Comparison of ENCODE assay signal across 8 cellular contexts in the genomic region with DNA sequence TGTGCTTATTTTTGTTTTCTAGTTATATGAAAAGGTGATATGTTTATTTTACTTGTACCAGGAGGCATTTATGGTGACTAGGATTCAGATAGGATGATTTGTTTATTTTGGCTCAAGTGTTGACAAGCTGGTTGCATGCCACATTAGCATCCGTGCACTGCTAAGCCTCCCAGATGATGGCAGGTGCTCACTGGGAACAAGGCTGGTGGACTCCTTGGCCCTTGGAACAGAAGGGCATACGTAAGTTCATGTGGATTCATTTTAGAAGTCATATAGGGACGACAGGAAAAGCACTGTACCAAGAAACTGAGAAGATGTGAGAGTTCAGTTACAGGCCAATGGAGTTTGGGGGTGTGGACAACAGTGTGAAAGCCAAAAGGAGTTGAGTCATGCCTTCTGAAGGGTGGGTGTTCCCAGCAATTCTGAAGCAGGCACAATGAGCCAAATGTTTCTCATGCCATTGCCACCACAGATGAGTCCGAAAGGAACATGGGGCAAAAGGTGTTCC.
DNase-seq lines count a peak whose midpoint lies in the region; ATAC-seq and TF ChIP-seq lines count a peak whose summit lies in the region.

No MANE protein-coding gene starts in this region.

- peak overlapping the region; percentile 61 for H3K27ac ChIP-seq in ACC112 (ENCODE audit: low read depth, low read length)
- no peak overlapping the region for H3K27ac ChIP-seq in endodermal cell (ENCODE audit: low read depth, low read length)
- no peak overlapping the region for H3K27ac ChIP-seq in gastrocnemius medialis

- no peak overlapping the region for H3K4me3 Mint-ChIP-seq in endodermal cell

- DNase-seq in NCI-H460 (ENCODE audit: extremely low read depth, low read depth) (peak; percentile 36), endodermal cell (no peak), gastrocnemius medialis (peak in 1 of 2 donors; percentile 33), cerebellar cortex (ENCODE audit: low spot score) (no peak), GM13977 (ENCODE audit: low spot score) (no peak)
- DNase-seq in stimulated activated CD8-positive, alpha-beta memory T cell treated with anti-CD3 and anti-CD28 coated beads, Interleukin-4, amount 100 ng/mL, for 48 hours: no peak

- H3K9ac ChIP-seq in endodermal cell (ENCODE audit: extremely low read depth, low read length, poor library complexity, severe bottlenecking): no peak overlapping the region

- H2AFZ ChIP-seq in ACC112 (ENCODE audit: low read length, unreplicated experiment): peak overlapping the region; percentile 33

- intact Hi-C loops in gastrocnemius medialis (cut with DNase I; ENCODE audit: low total_unique reads): no loop called here

- peak overlapping the region; percentile 2 for H3K27ac Mint-ChIP-seq in endodermal cell

- no peaks in the 10 kb centered on the region for H3K79me2 ChIP-seq in ACC112 (ENCODE audit: control insufficient read depth, insufficient read depth, low read length, unreplicated experiment)

- WGBS in endodermal cell (ENCODE audit: insufficient coverage in 1 of 2, insufficient read length in 1 of 2), 2 experiments: 85 to 88% methylated on average over 3 to 4 of the region's 4 CpGs

- no peak for TF ChIP-seq POLR2A in gastrocnemius medialis (IDR thresholded peaks at IDR 0.05)

- H3K27me3 ChIP-seq in ACC112 (ENCODE audit: insufficient read depth, low read length): no peaks in the 10 kb centered on the region
- H3K27me3 ChIP-seq in endodermal cell (ENCODE audit: control insufficient read depth, insufficient read depth, low read length, poor library complexity, severe bottlenecking): no peaks in the 10 kb centered on the region
- H3K27me3 ChIP-seq in gastrocnemius medialis: no peaks in the 10 kb centered on the region

- in situ Hi-C loops in gastrocnemius medialis (cut with MboI; ENCODE audit: low sequenced_read_pairs in 4 of 4): no loop called here
- in situ Hi-C loops in GM13977 (cut with MboI; ENCODE audit: low pct_unique_long_range_greater_than_20kb, low sequenced_read_pairs, unreplicated experiment): no loop called here

- H3K9me3 ChIP-seq in endodermal cell (ENCODE audit: control insufficient read depth, low read length): no peaks in the 10 kb centered on the region
- no peaks in the 10 kb centered on the region for H3K9me3 ChIP-seq in gastrocnemius medialis

- no peaks in the 10 kb centered on the region for H3K36me3 ChIP-seq in ACC112 (ENCODE audit: insufficient read depth, low read length)
- no peaks in the 10 kb centered on the region for H3K36me3 ChIP-seq in endodermal cell (ENCODE audit: control insufficient read depth, insufficient read depth, low read length)
- H3K36me3 ChIP-seq in gastrocnemius medialis: no peaks in the 10 kb centered on the region

- H3K27me3 Mint-ChIP-seq in endodermal cell (ENCODE audit: insufficient read depth): no peaks in the 10 kb centered on the region

- TF ChIP-seq CTCF in endodermal cell (conservative IDR thresholded peaks at IDR 0.05) (no peak), gastrocnemius medialis (IDR thresholded peaks at IDR 0.05 in 4 of 5, conservative IDR thresholded peaks at IDR 0.05 in 1 of 5) (no peak), GM13977 (IDR thresholded peaks at IDR 0.05; ENCODE audit: extremely low read depth, insufficient read depth, missing control alignments) (no peak)

- H3K4me1 ChIP-seq in ACC112 (ENCODE audit: control insufficient read depth, insufficient read depth, low read length, unreplicated experiment) (peaks cover 44% of the 10 kb centered on the region), endodermal cell (ENCODE audit: control insufficient read depth, insufficient read depth, low read length) (peaks cover 3% of the 10 kb centered on the region), gastrocnemius medialis (peaks cover 12 to 21% of the 10 kb centered on the region in 2 donors)

- H3K4me3 ChIP-seq in ACC112 (ENCODE audit: low read depth, low read length): peak overlapping the region; percentile 54
- no peak overlapping the region for H3K4me3 ChIP-seq in endodermal cell (ENCODE audit: low read length)
- no peak overlapping the region for H3K4me3 ChIP-seq in gastrocnemius medialis

- ATAC-seq in GM21447 (IDR thresholded peaks at IDR 0.05; ENCODE audit: unreplicated experiment) (peak; percentile 84), gastrocnemius medialis (peak; percentile 75 to 83)

- peaks cover 3% of the 10 kb centered on the region for H3K36me3 Mint-ChIP-seq in endodermal cell (ENCODE audit: low read depth)

- H3K4me1 Mint-ChIP-seq in endodermal cell: peaks cover 21% of the 10 kb centered on the region

- H3K9me3 Mint-ChIP-seq in endodermal cell: no peaks in the 10 kb centered on the region
